9 cellular contexts compared by ENCODE assay signal in the genomic region with DNA sequence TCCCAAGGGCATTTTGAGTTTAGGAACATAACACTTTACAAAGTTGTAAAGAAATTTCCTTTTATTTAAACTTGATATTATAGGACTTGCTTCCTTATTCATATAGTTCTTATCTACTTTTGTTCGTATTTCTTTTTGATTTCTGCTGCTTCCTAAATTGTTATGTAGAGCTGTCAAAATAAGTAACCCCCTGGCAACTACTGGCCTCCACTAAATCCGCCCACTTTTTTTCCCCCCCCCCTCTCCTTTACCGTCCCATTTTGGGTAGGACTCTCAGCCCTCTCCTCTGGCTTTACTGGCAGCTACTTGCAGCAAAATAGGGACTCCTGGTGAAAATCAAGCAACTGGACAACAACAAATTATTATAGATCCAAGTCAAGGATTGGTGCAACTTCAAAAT. TPM values are rescaled to one million over a fixed set of nuclear protein-coding genes. Genes with fewer than 3 reads are reported as not detected.
DNase-seq lines count a peak whose midpoint lies in the region; ATAC-seq and TF ChIP-seq lines count a peak whose summit lies in the region.
"Had no signal": no experiment of that assay in that cellular context is flagged by ENCODE, and none has a peak within 500 bp of the region (broad histone marks: within the 10 kb centered on the region; RNA-seq: fewer than 3 reads in every experiment).

No MANE protein-coding gene starts in this region.

- TF ChIP-seq CTCF in foreskin fibroblast (IDR thresholded peaks at IDR 0.05; ENCODE audit: low read depth, low read length): no peak

- peaks cover 47% of the 10 kb centered on the region for H3K4me1 Mint-ChIP-seq in T-helper 1 cell treated with Interleukin-12 subunit alpha and Interleukin-12 subunit beta and Interleukin-4 antibody, amounts not matched to agents 30 μg/mL and 1 μg/mL, for 36 hours (ENCODE audit: low read depth)
- H3K4me1 Mint-ChIP-seq in T-helper 17 cell: peaks cover 38% of the 10 kb centered on the region
- peaks cover 58% of the 10 kb centered on the region for H3K4me1 Mint-ChIP-seq in stimulated activated effector memory CD8-positive, alpha-beta T cell treated with anti-CD3 and anti-CD28 coated beads, Interleukin-12 subunit alpha, Interleukin-12 subunit beta, amount 100 ng/mL, for 72 hours

- no peaks in the 10 kb centered on the region for H3K27me3 Mint-ChIP-seq in T-helper 1 cell treated with Interleukin-12 subunit alpha and Interleukin-12 subunit beta and Interleukin-4 antibody, amounts not matched to agents 30 μg/mL and 1 μg/mL, for 36 hours (ENCODE audit: low read depth)
- H3K27me3 Mint-ChIP-seq in T-helper 17 cell: no peaks in the 10 kb centered on the region

- DNase-seq in T-helper 1 cell (no peak), T-helper 17 cell (no peak), foreskin fibroblast (no peak), cerebellum (ENCODE audit: low spot score) (no peak), UCSD-AML1 (lab: John Stamatoyannopoulos, UW; ENCODE audit: unreplicated experiment) (no peak), HuH-7.5 (ENCODE audit: low spot score) (no peak)
- DNase-seq in stimulated activated effector memory CD8-positive, alpha-beta T cell treated with anti-CD3 and anti-CD28 coated beads, Interleukin-12 subunit alpha, Interleukin-12 subunit beta, amount 100 ng/mL, for 72 hours (ENCODE audit: low spot score in 2 of 2): no peak
- DNase-seq: AML-193 had no signal

- H3K9me3 ChIP-seq in T-helper 17 cell (ENCODE audit: control insufficient read depth, low read length, poor library complexity, severe bottlenecking): no peaks in the 10 kb centered on the region

- H3K9me3 Mint-ChIP-seq in T-helper 1 cell treated with Interleukin-12 subunit alpha and Interleukin-12 subunit beta and Interleukin-4 antibody, amounts not matched to agents 30 μg/mL and 1 μg/mL, for 36 hours: no peaks in the 10 kb centered on the region
- H3K9me3 Mint-ChIP-seq in stimulated activated effector memory CD8-positive, alpha-beta T cell treated with anti-CD3 and anti-CD28 coated beads, Interleukin-12 subunit alpha, Interleukin-12 subunit beta, amount 100 ng/mL, for 72 hours: no peaks in the 10 kb centered on the region

- ATAC-seq in T-helper 17 cell: no peak
- ATAC-seq in stimulated activated effector memory CD8-positive, alpha-beta T cell treated with anti-CD3 and anti-CD28 coated beads, Interleukin-12 subunit alpha, Interleukin-12 subunit beta, amount 100 ng/mL, for 72 hours: no peak

- peak overlapping the region; percentile 97 for H3K27ac Mint-ChIP-seq in T-helper 1 cell treated with Interleukin-12 subunit alpha and Interleukin-12 subunit beta and Interleukin-4 antibody, amounts not matched to agents 30 μg/mL and 1 μg/mL, for 36 hours
- peak overlapping the region; percentile 98 for H3K27ac Mint-ChIP-seq in T-helper 17 cell
- H3K27ac Mint-ChIP-seq in stimulated activated effector memory CD8-positive, alpha-beta T cell treated with anti-CD3 and anti-CD28 coated beads, Interleukin-12 subunit alpha, Interleukin-12 subunit beta, amount 100 ng/mL, for 72 hours: peak overlapping the region; percentile 100

- peak overlapping the region; percentile 100 for H3K4me3 Mint-ChIP-seq in T-helper 1 cell treated with Interleukin-12 subunit alpha and Interleukin-12 subunit beta and Interleukin-4 antibody, amounts not matched to agents 30 μg/mL and 1 μg/mL, for 36 hours
- H3K4me3 Mint-ChIP-seq in T-helper 17 cell: peak overlapping the region; percentile 99
- H3K4me3 Mint-ChIP-seq in stimulated activated effector memory CD8-positive, alpha-beta T cell treated with anti-CD3 and anti-CD28 coated beads, Interleukin-12 subunit alpha, Interleukin-12 subunit beta, amount 100 ng/mL, for 72 hours: peak overlapping the region; percentile 100

- H3K36me3 Mint-ChIP-seq in T-helper 1 cell treated with Interleukin-12 subunit alpha and Interleukin-12 subunit beta and Interleukin-4 antibody, amounts not matched to agents 30 μg/mL and 1 μg/mL, for 36 hours (ENCODE audit: low read depth): peaks cover 33% of the 10 kb centered on the region
- H3K36me3 Mint-ChIP-seq in T-helper 17 cell (ENCODE audit: low read depth): peaks cover 4% of the 10 kb centered on the region
- peaks cover 64% of the 10 kb centered on the region for H3K36me3 Mint-ChIP-seq in stimulated activated effector memory CD8-positive, alpha-beta T cell treated with anti-CD3 and anti-CD28 coated beads, Interleukin-12 subunit alpha, Interleukin-12 subunit beta, amount 100 ng/mL, for 72 hours

- H3K4me3 ChIP-seq in foreskin fibroblast (ENCODE audit: low read depth in 1 of 2, low read length in 2 of 2): peak overlapping the region; percentile 75 to 78

RNA-seq across cellular contexts. Expression of gene SP4, which starts 1.1 kb away (rescaled TPM):
- 10 to 100 TPM; 31.9 to 35.9 TPM for total RNA-seq in T-helper 17 cell
- total RNA-seq in cerebellum: 48.6 TPM
